In genomic region chr3:46076606-46077005, GRCh38 we compare ENCODE assay signal across 1 cellular context.
TF ChIP-seq lines count a peak whose summit lies in the region.

No MANE protein-coding gene starts in this region.

TF ChIP-seq in GM12878, 131 proteins besides CTCF, POLR2A, EP300 and RAD21 (continued from another document):
- TF ChIP-seq BCLAF1 (IDR thresholded peaks at IDR 0.05) (no peak), IRF4 (IDR thresholded peaks at IDR 0.05; ENCODE audit: low read depth, low read length) (no peak), RBBP5 (conservative IDR thresholded peaks at IDR 0.05) (no peak)
